In the genomic region with DNA sequence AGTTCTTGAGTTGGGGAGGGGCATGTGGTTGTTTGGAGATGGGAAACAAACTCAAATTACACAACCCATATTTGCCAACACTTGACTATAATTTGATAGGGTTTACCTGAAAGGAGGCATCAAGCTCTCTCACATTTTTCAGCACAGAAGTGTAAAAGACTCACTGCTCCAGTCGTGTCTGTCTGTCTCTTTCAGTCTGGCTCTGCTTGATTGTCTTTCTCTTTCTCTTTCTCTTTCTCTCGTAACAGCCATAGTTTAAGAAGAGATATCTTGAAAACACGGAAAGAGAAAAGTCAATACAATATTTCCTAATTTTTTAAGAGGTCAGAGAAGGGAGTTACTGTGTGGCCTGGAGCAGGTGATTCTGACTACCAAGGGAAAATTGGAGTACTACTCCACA, we compare ENCODE assay signal across 18 cellular contexts.
DNase-seq lines count a peak whose midpoint lies in the region; ATAC-seq, FAIRE-seq and TF ChIP-seq lines count a peak whose summit lies in the region.
"Had no signal": no experiment of that assay in that cellular context is flagged by ENCODE, and none has a peak within 500 bp of the region (broad histone marks: within the 10 kb centered on the region; RNA-seq: fewer than 3 reads in every experiment).

No MANE protein-coding gene starts in this region.

- TF ChIP-seq CTCF in KMS-11 (conservative IDR thresholded peaks at IDR 0.05; ENCODE audit: low read depth, low read length), result no peak

- H3K27me3 Mint-ChIP-seq in activated naive CD8-positive, alpha-beta T cell treated with anti-CD3 and anti-CD28 coated beads, Interleukin-2, amount 50 U/mL, for 24 hours, result no peaks in the 10 kb centered on the region
- H3K27me3 Mint-ChIP-seq: B cell had no signal

- H3K9me3 Mint-ChIP-seq in activated naive CD8-positive, alpha-beta T cell treated with anti-CD3 and anti-CD28 coated beads, Interleukin-2, amount 50 U/mL, for 24 hours, result peaks cover 4% of the 10 kb centered on the region

- H3K27ac ChIP-seq in KMS-11 (no peak overlapping the region), small intestine (ENCODE audit: low read depth in 1 of 2, low read length in 1 of 2) (no peak overlapping the region)
- H3K27ac ChIP-seq: BLaER1 treated with 17β-estradiol and CSF1 and Interleukin-3, amounts not matched to agents 10 nM and 100 nM; GM23248; HL-60 had no signal

- H3K27me3 ChIP-seq in KMS-11 (ENCODE audit: insufficient read depth, low read depth) (no peaks in the 10 kb centered on the region), small intestine (ENCODE audit: control insufficient read depth in 2 of 2, insufficient read depth in 2 of 2, low read length in 2 of 2) (no peaks in the 10 kb centered on the region)

- no peaks in the 10 kb centered on the region for H3K4me1 Mint-ChIP-seq in activated naive CD8-positive, alpha-beta T cell treated with anti-CD3 and anti-CD28 coated beads, Interleukin-2, amount 50 U/mL, for 24 hours
- H3K4me1 Mint-ChIP-seq: B cell had no signal

- no peak for TF ChIP-seq POLR2A in erythroblast (IDR thresholded peaks at IDR 0.05; ENCODE audit: low read length)

- peak overlapping the region; percentile 33 for H3K4me2 ChIP-seq in KMS-11
- H3K4me2 ChIP-seq: BLaER1 treated with 17β-estradiol and CSF1 and Interleukin-3, amounts not matched to agents 10 nM and 100 nM had no signal

- H3K9me3 ChIP-seq in small intestine (ENCODE audit: control insufficient read depth, low read depth), result no peaks in the 10 kb centered on the region
- H3K9me3 ChIP-seq: BLaER1 treated with 17β-estradiol and CSF1 and Interleukin-3, amounts not matched to agents 10 nM and 100 nM; HAP-1 had no signal

- no peak for FAIRE-seq in small intestine (lab: Jason Lieb, UNC)
- FAIRE-seq: GM19239 had no signal

- no peak overlapping the region for H3K4me3 ChIP-seq in KMS-11 (IDR thresholded peaks at IDR 0.05; ENCODE audit: insufficient read depth, low read depth, low read length)
- H3K4me3 ChIP-seq in small intestine (ENCODE audit: low read depth in 1 of 2, low read length in 2 of 2), result no peak overlapping the region
- H3K4me3 ChIP-seq: BLaER1 treated with 17β-estradiol and CSF1 and Interleukin-3, amounts not matched to agents 10 nM and 100 nM; GM23248; HAP-1 had no signal

- H3K27ac Mint-ChIP-seq in activated naive CD8-positive, alpha-beta T cell treated with anti-CD3 and anti-CD28 coated beads, Interleukin-2, amount 50 U/mL, for 24 hours, result no peak overlapping the region
- H3K27ac Mint-ChIP-seq: B cell; CD8-positive, alpha-beta T cell had no signal

- no peaks in the 10 kb centered on the region for H4K20me1 ChIP-seq in KMS-11 (ENCODE audit: insufficient read depth)
- H4K20me1 ChIP-seq: BLaER1 treated with 17β-estradiol and CSF1 and Interleukin-3, amounts not matched to agents 10 nM and 100 nM had no signal

- H3K36me3 Mint-ChIP-seq in activated naive CD8-positive, alpha-beta T cell treated with anti-CD3 and anti-CD28 coated beads, Interleukin-2, amount 50 U/mL, for 24 hours (ENCODE audit: low read depth), result peaks cover 2% of the 10 kb centered on the region
- H3K36me3 Mint-ChIP-seq: CD8-positive, alpha-beta T cell had no signal

- no peaks in the 10 kb centered on the region for H3K4me1 ChIP-seq in KMS-11 (ENCODE audit: low read depth, poor library complexity, severe bottlenecking)
- H3K4me1 ChIP-seq in small intestine (ENCODE audit: control insufficient read depth in 2 of 2, insufficient read depth in 1 of 2, low read depth in 1 of 2, low read length in 1 of 2), result no peaks in the 10 kb centered on the region
- H3K4me1 ChIP-seq: BLaER1 treated with 17β-estradiol and CSF1 and Interleukin-3, amounts not matched to agents 10 nM and 100 nM; HAP-1 had no signal

- peak; percentile 54 for DNase-seq in OCI-M1 (lab: John Stamatoyannopoulos, UW)
- DNase-seq in small intestine, result peak; percentile 7
- no peak for DNase-seq in ureter (ENCODE audit: low spot score)
- no peak for DNase-seq in activated naive CD8-positive, alpha-beta T cell treated with anti-CD3 and anti-CD28 coated beads, Interleukin-2, amount 50 U/mL, for 24 hours
- no peak for DNase-seq in erythroblast (lab: John Stamatoyannopoulos, UW)
- DNase-seq: 8988T; Calu3; CD8-positive, alpha-beta T cell; DMS79 treated with DMSO at 0.1 percent for 48 hours; GF-D8; GM23248 had no signal

- no peaks in the 10 kb centered on the region for H3K36me3 ChIP-seq in KMS-11 (ENCODE audit: insufficient read depth)
- no peaks in the 10 kb centered on the region for H3K36me3 ChIP-seq in small intestine (ENCODE audit: control insufficient read depth in 2 of 2, insufficient read depth in 2 of 2, low read length in 2 of 2)
- H3K36me3 ChIP-seq: BLaER1 treated with 17β-estradiol and CSF1 and Interleukin-3, amounts not matched to agents 10 nM and 100 nM; HAP-1 had no signal

- H3K9ac ChIP-seq in KMS-11, result 0 out of 2 replicates have a peak overlapping the region, but pooled peaks have one; percentile 25
- H3K9ac ChIP-seq: BLaER1 treated with 17β-estradiol and CSF1 and Interleukin-3, amounts not matched to agents 10 nM and 100 nM; GM23248 had no signal

- no peak overlapping the region for H3K4me3 Mint-ChIP-seq in activated naive CD8-positive, alpha-beta T cell treated with anti-CD3 and anti-CD28 coated beads, Interleukin-2, amount 50 U/mL, for 24 hours
- H3K4me3 Mint-ChIP-seq: B cell; CD8-positive, alpha-beta T cell had no signal

- H2AFZ ChIP-seq in KMS-11 (ENCODE audit: low read depth), result peak overlapping the region; percentile 49
- H2AFZ ChIP-seq: GM23248 had no signal

- no peaks in the 10 kb centered on the region for H3K79me2 ChIP-seq in KMS-11 (ENCODE audit: insufficient read depth, low read depth)

- 34 to 55% (median 35%) methylated on average over 3 of the region's 3 CpGs for WGBS in small intestine, 3 donors

- ATAC-seq in GM18867 (IDR thresholded peaks at IDR 0.05; ENCODE audit: unreplicated experiment), result peak; percentile 55
- ATAC-seq in activated naive CD8-positive, alpha-beta T cell treated with anti-CD3 and anti-CD28 coated beads, Interleukin-2, amount 50 U/mL, for 24 hours, result no peak
- ATAC-seq: CD8-positive, alpha-beta T cell had no signal

Comparison
In these comparisons a context has a peak if more than half of its experiments do, and no peak if none do; other contexts are left out.
1. DNase-seq: peak in OCI-M1 (single experiment) and small intestine (single experiment); none in ureter (single experiment), activated naive CD8-positive, alpha-beta T cell treated with anti-CD3 and anti-CD28 coated beads, Interleukin-2, amount 50 U/mL, for 24 hours (single experiment) and erythroblast (0 of 2).